18 cellular contexts compared by ENCODE assay signal in genomic region chr6:70415660-70416059, GRCh38. TPM values are rescaled to one million over a fixed set of nuclear protein-coding genes. Genes with fewer than 3 reads are reported as not detected.
A peak's percentile ranks its signal among the peaks of the same experiment; 100 is the strongest.
DNase-seq lines count a peak whose midpoint lies in the region; ATAC-seq, FAIRE-seq and TF ChIP-seq lines count a peak whose summit lies in the region.
"Had no signal": no experiment of that assay in that cellular context is flagged by ENCODE, and none has a peak within 500 bp of the region (broad histone marks: within the 10 kb centered on the region; RNA-seq: fewer than 3 reads in every experiment).

No MANE protein-coding gene starts in this region.

- H3K9me3 Mint-ChIP-seq in nephron progenitor cell = no peaks in the 10 kb centered on the region
- H3K9me3 Mint-ChIP-seq: WTC11 had no signal

- WGBS in GM12878 (ENCODE audit: insufficient coverage, insufficient replicate concordance, low lambda C conversion rate, missing lambda C conversion rate) = 100% methylated on average over 1 of the region's 1 CpG

- H3K27me3 ChIP-seq in BLaER1 treated with 17β-estradiol and CSF1 and Interleukin-3, amounts not matched to agents 10 nM and 100 nM = no peaks in the 10 kb centered on the region
- H3K27me3 ChIP-seq in HUES48 (ENCODE audit: control insufficient read depth, insufficient read depth, low read length) (no peaks in the 10 kb centered on the region), GM12878 (replicated peaks in 1 of 2; ENCODE audit: control insufficient read depth in 2 of 2, insufficient read depth in 2 of 2, low read length in 1 of 2) (no peaks in the 10 kb centered on the region)
- H3K27me3 ChIP-seq: Peyer's patch, uterus had no signal

- H3K4me3 ChIP-seq in BLaER1 treated with 17β-estradiol and CSF1 and Interleukin-3, amounts not matched to agents 10 nM and 100 nM = peak overlapping the region in 4 of 10 experiments; percentile 91 to 97 (median 94); a peak in 4 of 20 replicates
- H3K4me3 ChIP-seq in HUES48 (ENCODE audit: low read depth, low read length) (peak overlapping the region; percentile 88; the same call in 1 of the 2 replicates), GM12878 (peak overlapping the region; percentile 58)
- H3K4me3 ChIP-seq: lung, uterus had no signal

- H3K4me1 Mint-ChIP-seq in nephron progenitor cell = peaks cover 26% of the 10 kb centered on the region

- peaks cover 0 to 32% (median 0%) of the 10 kb centered on the region in 11 experiments; a peak in 7 of 22 replicates for H4K20me1 ChIP-seq in BLaER1 treated with 17β-estradiol and CSF1 and Interleukin-3, amounts not matched to agents 10 nM and 100 nM
- no peaks in the 10 kb centered on the region for H4K20me1 ChIP-seq in GM12878 (ENCODE audit: control insufficient read depth, insufficient read depth)

- CTCF ChIA-PET in GM12878 (lab: Yijun Ruan, JAX) = interaction anchor here (1.2 to 8.3 kb wide), 3 partner anchors 10 to 252 kb away, joined by 3 to 36 read pairs (median 5); partner anchors contain the start of gene SMAP1

- no TSS peak for BruUV-seq in GM12878 (replicated peaks; lab: Mats Ljungman, UMichigan)

- DNase-seq in GM12878 (ENCODE audit: low read depth, low spot score) (no peak), nephron progenitor cell (no peak), RKO (ENCODE audit: low spot score) (no peak), left colon (no peak)
- DNase-seq: activated effector memory CD4-positive, alpha-beta T cell treated with Interleukin-2 at 50 U/mL for 16 hours; anterior cingulate cortex; Caco-2; naive thymus-derived CD4-positive, alpha-beta T cell; NCI-H526 treated with DMSO at 0.1 percent for 48 hours; Peyer's patch; retina; uterus had no signal

- in situ Hi-C loops in GM12878 (cut with MboI) = no loop called here

- no peak for TF ChIP-seq POLR2A in GM12878 (IDR thresholded peaks at IDR 0.05; ENCODE audit: low read depth, low read length)

- H3K79me2 ChIP-seq in GM12878 (ENCODE audit: control insufficient read depth, insufficient read depth, low read length) = peaks cover 52% of the 10 kb centered on the region

- peaks cover 11 to 41% (median 26%) of the 10 kb centered on the region in 10 experiments for H3K4me1 ChIP-seq in BLaER1 treated with 17β-estradiol and CSF1 and Interleukin-3, amounts not matched to agents 10 nM and 100 nM
- H3K4me1 ChIP-seq in HUES48 (ENCODE audit: control insufficient read depth, insufficient read depth, low read length) (peaks cover 7% of the 10 kb centered on the region), GM12878 (ENCODE audit: control insufficient read depth, insufficient read depth, low read length) (no peaks in the 10 kb centered on the region)

- H3K27ac Mint-ChIP-seq in nephron progenitor cell = no peak overlapping the region

- intact Hi-C loops in GM12878 (cut with micrococcal nuclease; ENCODE audit: unreplicated experiment) (no loop called here), left colon (cut with DNase I, micrococcal nuclease) (no loop called here)

- peak overlapping the region in 2 of 11 experiments; percentile 2 to 94; a peak in 2 of 22 replicates for H3K9ac ChIP-seq in BLaER1 treated with 17β-estradiol and CSF1 and Interleukin-3, amounts not matched to agents 10 nM and 100 nM
- no peak overlapping the region for H3K9ac ChIP-seq in HUES48 (ENCODE audit: low read depth, low read length)
- peak overlapping the region; percentile 11; the same call in 1 of the 2 replicates for H3K9ac ChIP-seq in GM12878 (ENCODE audit: control insufficient read depth, insufficient read depth, low read length)

- RAD21 ChIA-PET in GM12878 (lab: Charles Lee; ENCODE audit: unreplicated experiment) = interaction anchor here (0.8 to 1.2 kb wide), 4 partner anchors 10 to 195 kb away, joined by 3 read pairs; no protein-coding TSS in a partner anchor

- SMC1A ChIA-PET in GM12878 (lab: Charles Lee; ENCODE audit: uncharacterized antibody, unreplicated experiment) = interaction anchor here (0.9 to 1.6 kb wide), 2 partner anchors 15 to 101 kb away, joined by 3 to 4 read pairs; no protein-coding TSS in a partner anchor

- ATAC-seq in GM12878 = no peak
- no peak for ATAC-seq in GM21717 (IDR thresholded peaks at IDR 0.05; ENCODE audit: unreplicated experiment)
- no peak for ATAC-seq in left colon
- ATAC-seq in GM21526 (IDR thresholded peaks at IDR 0.05; ENCODE audit: low FRiP score, unreplicated experiment) = no peak
- ATAC-seq: naive thymus-derived CD4-positive, alpha-beta T cell; WTC11 had no signal

- peaks cover 34 to 46% (median 40%) of the 10 kb centered on the region in 11 experiments for H3K36me3 ChIP-seq in BLaER1 treated with 17β-estradiol and CSF1 and Interleukin-3, amounts not matched to agents 10 nM and 100 nM
- peaks cover 38% of the 10 kb centered on the region for H3K36me3 ChIP-seq in HUES48 (ENCODE audit: control insufficient read depth, insufficient read depth, low read length)
- H3K36me3 ChIP-seq in GM12878 (ENCODE audit: control insufficient read depth in 2 of 2, insufficient read depth in 2 of 2, low read length in 1 of 2) = peaks cover 0 to 7% of the 10 kb centered on the region in 2 experiments; a peak in 1 of 4 replicates
- H3K36me3 ChIP-seq: uterus had no signal

- no peak for TF ChIP-seq EP300 in GM12878 (IDR thresholded peaks at IDR 0.05; ENCODE audit: borderline replicate concordance in 1 of 2, control insufficient read depth in 1 of 2, low read depth in 2 of 2, low read length in 2 of 2)

- POLR2A ChIA-PET in GM12878 (lab: Charles Lee) = interaction anchor here (0.7 to 3.2 kb wide), 2 partner anchors 20 to 252 kb away, joined by 3 to 12 read pairs; partner anchors contain the start of gene SMAP1

- no peak for FAIRE-seq in GM12878 (lab: Jason Lieb, UNC)

- H3K36me3 Mint-ChIP-seq in nephron progenitor cell (ENCODE audit: low read depth) = peaks cover 32% of the 10 kb centered on the region

- peaks cover 0 to 13% (median 0%) of the 10 kb centered on the region in 11 experiments; a peak in 7 of 22 replicates for H3K9me3 ChIP-seq in BLaER1 treated with 17β-estradiol and CSF1 and Interleukin-3, amounts not matched to agents 10 nM and 100 nM (replicated peaks in 1 of 11)
- H3K9me3 ChIP-seq in HUES48 (ENCODE audit: control insufficient read depth, insufficient read depth, low read length) (no peaks in the 10 kb centered on the region), GM12878 (replicated peaks; ENCODE audit: control insufficient read depth, insufficient read depth, low read length) (peaks cover 2% of the 10 kb centered on the region; the same call in 1 of the 3 replicates)
- H3K9me3 ChIP-seq: Caco-2, Peyer's patch, uterus had no signal

- peak overlapping the region; percentile 32 for H3K4me3 Mint-ChIP-seq in nephron progenitor cell

- H3K4me2 ChIP-seq in BLaER1 treated with 17β-estradiol and CSF1 and Interleukin-3, amounts not matched to agents 10 nM and 100 nM = peak overlapping the region; percentile 68 to 88 (median 85); a peak in 17 of 22 replicates
- H3K4me2 ChIP-seq in GM12878 (ENCODE audit: control insufficient read depth, insufficient read depth) = peak overlapping the region; percentile 66

- no peak for TF ChIP-seq RAD21 in GM12878 (IDR thresholded peaks at IDR 0.05; ENCODE audit: insufficient read depth, low read depth, low read length)

- H3K27me3 Mint-ChIP-seq in nephron progenitor cell (ENCODE audit: low read depth, poor library complexity) = peaks cover 3% of the 10 kb centered on the region

- H3K27ac ChIP-seq in BLaER1 treated with 17β-estradiol and CSF1 and Interleukin-3, amounts not matched to agents 10 nM and 100 nM = no peak overlapping the region
- H3K27ac ChIP-seq in HUES48 (ENCODE audit: low read depth, low read length) = no peak overlapping the region
- peak overlapping the region; percentile 34 for H3K27ac ChIP-seq in GM12878 (ENCODE audit: control insufficient read depth, insufficient read depth)
- H3K27ac ChIP-seq: Peyer's patch had no signal

- TF ChIP-seq CTCF in GM12878 (IDR thresholded peaks at IDR 0.05 in 2 of 3, conservative IDR thresholded peaks at IDR 0.05 in 1 of 3; ENCODE audit: control insufficient read depth in 2 of 3, extremely low read depth in 1 of 3, insufficient read depth in 1 of 3, low read depth in 3 of 3, low read length in 3 of 3) (no peak), nephron progenitor cell (IDR thresholded peaks at IDR 0.05) (no peak)

- no peak overlapping the region for H2AFZ ChIP-seq in GM12878 (ENCODE audit: control insufficient read depth, low read depth, low read length)

TF ChIP-seq in GM12878, 131 proteins besides CTCF, POLR2A, EP300 and RAD21:
- TF ChIP-seq RCOR1 (conservative IDR thresholded peaks at IDR 0.05; ENCODE audit: low read depth, low read length) (no peak), BHLHE40 (IDR thresholded peaks at IDR 0.05; ENCODE audit: borderline replicate concordance in 1 of 2, low read depth in 2 of 2, low read length in 1 of 2) (no peak), ATF7 (IDR thresholded peaks at IDR 0.05; ENCODE audit: low read depth) (0 out of 2 replicates have a peak, but pooled peaks have one; percentile 0), SUZ12 (IDR thresholded peaks at IDR 0.05; ENCODE audit: unreplicated experiment) (no peak), MEF2A (IDR thresholded peaks at IDR 0.05; ENCODE audit: insufficient read depth, low read depth, low read length) (no peak)

RNA-seq across cellular contexts. Expression of gene FAM135A, which starts 2.4 kb away (rescaled TPM):
- 200 and 205 TPM in 2 replicates for total RNA-seq in GM12878 (2013; cell fraction: nucleolus; rRNA removed)
- total RNA-seq in GM12878 (2014; rRNA removed) (15.9 and 24.4 TPM in 2 replicates), GM12878 (2014; rRNA removed; fragmentation: Illumina TruSeq; extraction: Trizol) (17.9 and 18.5 TPM in 2 replicates), GM12878 (2021) (12.0 and 14.2 TPM in 2 replicates), left colon (10 to 100 TPM; 54.4 to 68.4 TPM)
- polyA plus RNA-seq in GM12878 (2011; ENCODE audit: low read depth) = 1.5 TPM
- polyA plus RNA-seq in GM12878 (2011; rRNA removed) (24.5 and 37.0 TPM in 2 replicates), GM12878 (2014; fragmentation: Illumina TruSeq; extraction: Trizol) (11.8 and 12.0 TPM in 2 replicates), GM12878 (2014; fragmentation: Nextera tagmentation; extraction: Ambion mirVana) (1 to 10 TPM; 3.9 to 4.4 TPM), GM12878 (2014; rRNA removed) (7.2 and 9.0 TPM in 2 replicates), GM12878 (2016; fragmentation: Nextera tagmentation; extraction: Ambion mirVana) (10 to 100 TPM; 13.1 to 14.8 TPM)
- polyA plus RNA-seq in GM12878 (2011; cell fraction: cytosol; rRNA removed) = 7.9 and 8.2 TPM in 2 replicates
- polyA plus RNA-seq in GM12878 (2011; cell fraction: nucleus; rRNA removed) = 28.9 and 32.4 TPM in 2 replicates
- 3.3 and 5.5 TPM in 2 replicates for polyA plus RNA-seq in GM12878 (2012)
- polyA minus RNA-seq in GM12878 (2011; rRNA and poly(A)+ RNA removed) = 41.1 and 52.8 TPM in 2 replicates
- polyA minus RNA-seq in GM12878 (2011; cell fraction: cytosol; rRNA and poly(A)+ RNA removed) = 11.1 and 14.0 TPM in 2 replicates
- 65.2 and 115 TPM in 2 replicates for polyA minus RNA-seq in GM12878 (2011; cell fraction: nucleus; rRNA and poly(A)+ RNA removed)
